ENCODE assay signal across 25 cellular contexts in genomic region chr15:89164712-89165211, GRCh38. TPM values are rescaled to one million over a fixed set of nuclear protein-coding genes. Genes with fewer than 3 reads are reported as not detected.
DNase-seq lines count a peak whose midpoint lies in the region; ATAC-seq and TF ChIP-seq lines count a peak whose summit lies in the region.
"Had no signal": no experiment of that assay in that cellular context is flagged by ENCODE, and none has a peak within 500 bp of the region (broad histone marks: within the 10 kb centered on the region; RNA-seq: fewer than 3 reads in every experiment).

No MANE protein-coding gene starts in this region.

- 25% methylated on average over 7 of the region's 7 CpGs for WGBS in right lobe of liver (ENCODE audit: insufficient coverage, low coverage, low lambda C conversion rate, missing lambda C conversion rate)
- WGBS in testis, 2 donors, result 47 to 56% methylated on average over 7 of the region's 7 CpGs

- ATAC-seq in right lobe of liver, result peak; percentile 73 to 88 (median 74)
- no peak for ATAC-seq in HG02981 (IDR thresholded peaks at IDR 0.05; ENCODE audit: unreplicated experiment)
- ATAC-seq: activated naive CD8-positive, alpha-beta T cell treated with anti-CD3 and anti-CD28 coated beads, Interleukin-2, amount 50 U/mL, for 24 hours; activated T-helper 17 cell treated with anti-CD3 and anti-CD28 coated beads, Interleukin-2, amount 50 U/mL, for 72 hours; esophagus mucosa had no signal

- peak; percentile 92 for DNase-seq in LNCaP clone FGC (ENCODE audit: low read depth)
- DNase-seq in fibroblast of peridontal ligament (ENCODE audit: extremely low read depth), result peak; percentile 53
- DNase-seq in right lobe of liver, result no peak
- peak; percentile 42 for DNase-seq in testis
- DNase-seq in globus pallidus (ENCODE audit: low spot score), result no peak
- no peak for DNase-seq in glomerular visceral epithelial cell (ENCODE audit: extremely low spot score)
- DNase-seq: activated CD4-positive, alpha-beta T cell treated with anti-CD3 and anti-CD28 coated beads for 1 hour; activated naive CD8-positive, alpha-beta T cell treated with anti-CD3 and anti-CD28 coated beads, Interleukin-2, amount 50 U/mL, for 24 hours; Calu3; EL; HFFc6; hippocampal formation; islet precursor cell; NCI-H69; occipital lobe; stimulated activated CD4-positive, alpha-beta T cell treated with anti-CD3 and anti-CD28 coated beads, Interleukin-4, amount 100 ng/mL, for 4 hours; substantia nigra; T1000 had no signal

- H3K36me3 ChIP-seq in right lobe of liver (peaks cover 0 to 21% (median 8%) of the 10 kb centered on the region in 4 donors), testis (ENCODE audit: low read depth, missing control alignments) (no peaks in the 10 kb centered on the region)

- intact Hi-C loops in right lobe of liver (cut with DNase I), result no loop called here
- intact Hi-C loops in testis (cut with DNase I; ENCODE audit: low total_unique reads), result no loop called here

- TF ChIP-seq POLR2A in right lobe of liver (IDR thresholded peaks at IDR 0.05) (no peak), testis (IDR thresholded peaks at IDR 0.05) (no peak)

- H3K27me3 ChIP-seq in right lobe of liver (no peaks in the 10 kb centered on the region), testis (no peaks in the 10 kb centered on the region)

- H3K27ac ChIP-seq in right lobe of liver (peak overlapping the region in 1 of 3 donors; percentile 38), testis (no peak overlapping the region)
- H3K27ac ChIP-seq: SK-N-MC had no signal

- H3K4me1 ChIP-seq in right lobe of liver (peaks cover 0 to 37% (median 16%) of the 10 kb centered on the region in 4 donors), testis (peaks cover 13% of the 10 kb centered on the region)

- TF ChIP-seq CTCF in LNCaP clone FGC (IDR thresholded peaks at IDR 0.05; ENCODE audit: control insufficient read depth, extremely low read depth, insufficient read depth) (no peak), right lobe of liver (IDR thresholded peaks at IDR 0.05) (no peak), testis (IDR thresholded peaks at IDR 0.05) (no peak)

- H3K9me3 ChIP-seq in right lobe of liver, result no peaks in the 10 kb centered on the region
- H3K9me3 ChIP-seq in testis, result no peaks in the 10 kb centered on the region

- H3K4me3 ChIP-seq in LNCaP clone FGC (ENCODE audit: low read depth, low read length) (no peak overlapping the region), right lobe of liver (no peak overlapping the region), testis (no peak overlapping the region)
- H3K4me3 ChIP-seq: SK-N-MC, smooth muscle cell had no signal

RNA-seq across cellular contexts. Expression of gene RLBP1, which starts 56.6 kb away (rescaled TPM):
- total RNA-seq in right lobe of liver (not detected), testis (under 1 TPM; 0.31 to 0.93 TPM)
- 1.1 TPM for polyA plus RNA-seq in testis (ENCODE audit: insufficient read depth, low read depth, low replicate concordance)
- total RNA-seq: activated CD8-positive, alpha-beta memory T cell treated with anti-CD3 and anti-CD28 coated beads for 36 hours; activated T-helper 17 cell treated with anti-CD3 and anti-CD28 coated beads, Interleukin-2, amount 50 U/mL, for 72 hours; Calu3; esophagus mucosa; HFFc6; mucosa of gallbladder; smooth muscle cell had no signal
- polyA plus RNA-seq: smooth muscle cell had no signal

Comparison
In these comparisons a context has a peak if more than half of its experiments do, and no peak if none do; other contexts are left out.
1. DNase-seq: peak in LNCaP clone FGC (single experiment), fibroblast of peridontal ligament (single experiment) and testis (single experiment); none in right lobe of liver (0 of 3), globus pallidus (single experiment) and glomerular visceral epithelial cell (single experiment).